Comparison of ENCODE assay signal across 8 cellular contexts in genomic region chr6:147202516-147203310, GRCh38. TPM values are rescaled to one million over a fixed set of nuclear protein-coding genes. Genes with fewer than 3 reads are reported as not detected.
DNase-seq lines count a peak whose midpoint lies in the region; ATAC-seq and TF ChIP-seq lines count a peak whose summit lies in the region.

No MANE protein-coding gene starts in this region.

- H2BK5ac ChIP-seq in mesenchymal stem cell (ENCODE audit: low read depth, low read length, poor library complexity, severe bottlenecking), result peak overlapping the region; percentile 33

- peak overlapping the region; percentile 84 for H3K4me3 ChIP-seq in endocrine pancreas (ENCODE audit: control insufficient read depth, insufficient read depth, low read length)
- peak overlapping the region; percentile 59 to 98 for H3K4me3 ChIP-seq in mesenchymal stem cell (ENCODE audit: insufficient read depth in 1 of 2, low read depth in 1 of 2, low read length in 2 of 2)

- H4K91ac ChIP-seq in mesenchymal stem cell (ENCODE audit: low read length), result no peak overlapping the region

- H2BK120ac ChIP-seq in mesenchymal stem cell (ENCODE audit: low read depth, low read length), result no peak overlapping the region

- TF ChIP-seq CTCF in GM20000 (IDR thresholded peaks at IDR 0.05; ENCODE audit: extremely low read depth, missing control alignments), result no peak

- H3K14ac ChIP-seq in mesenchymal stem cell (ENCODE audit: low read length in 2 of 2), result peak overlapping the region in 1 of 2 experiments; percentile 51

- H3K4me3 Mint-ChIP-seq in activated CD8-positive, alpha-beta memory T cell treated with anti-CD3 and anti-CD28 coated beads, Interleukin-2, amount 10 ng/mL, durations not matched to agents 7 days and 5 days, result peak overlapping the region; percentile 97

- peak overlapping the region; percentile 96 for H3K27ac Mint-ChIP-seq in activated CD8-positive, alpha-beta memory T cell treated with anti-CD3 and anti-CD28 coated beads, Interleukin-2, amount 10 ng/mL, durations not matched to agents 7 days and 5 days

- H2AFZ ChIP-seq in mesenchymal stem cell (ENCODE audit: low read depth, low read length), result peak overlapping the region; percentile 74

- H3K9me3 ChIP-seq in endocrine pancreas (ENCODE audit: control insufficient read depth, low read length), result no peaks in the 10 kb centered on the region
- no peaks in the 10 kb centered on the region for H3K9me3 ChIP-seq in mesenchymal stem cell (ENCODE audit: control insufficient read depth, low read length)

- H3K36me3 ChIP-seq in endocrine pancreas (ENCODE audit: control insufficient read depth, insufficient read depth, low read length) (no peaks in the 10 kb centered on the region), mesenchymal stem cell (ENCODE audit: control insufficient read depth in 1 of 2, insufficient read depth in 2 of 2, low read depth in 1 of 2, low read length in 2 of 2) (no peaks in the 10 kb centered on the region)

- H3K27me3 ChIP-seq in endocrine pancreas (ENCODE audit: control insufficient read depth, insufficient read depth, low read length), result no peaks in the 10 kb centered on the region
- H3K27me3 ChIP-seq in mesenchymal stem cell (ENCODE audit: control insufficient read depth in 1 of 2, insufficient read depth in 1 of 2, low read length in 2 of 2), result no peaks in the 10 kb centered on the region

- H3K27ac ChIP-seq in mesenchymal stem cell (ENCODE audit: low read length, poor library complexity, severe bottlenecking), result peak overlapping the region; percentile 92

- H3K4ac ChIP-seq in mesenchymal stem cell (ENCODE audit: low read depth in 1 of 2, low read length in 2 of 2), result peak overlapping the region in 1 of 2 experiments; percentile 78

- peaks cover 2% of the 10 kb centered on the region for H3K36me3 Mint-ChIP-seq in activated CD8-positive, alpha-beta memory T cell treated with anti-CD3 and anti-CD28 coated beads, Interleukin-2, amount 10 ng/mL, durations not matched to agents 7 days and 5 days

- CTCF ChIA-PET in activated CD8-positive, alpha-beta memory T cell treated with anti-CD3 and anti-CD28 coated beads, Interleukin-2, amount 10 ng/mL, durations not matched to agents 7 days and 5 days (lab: Charles Lee), result no interaction called here

- H3K4me1 ChIP-seq in endocrine pancreas (ENCODE audit: control insufficient read depth, insufficient read depth, low read length) (peaks cover 8% of the 10 kb centered on the region), mesenchymal stem cell (ENCODE audit: control insufficient read depth, insufficient read depth, low read depth, low read length) (peaks cover 2% of the 10 kb centered on the region)

- no peaks in the 10 kb centered on the region for H3K9me3 Mint-ChIP-seq in activated CD8-positive, alpha-beta memory T cell treated with anti-CD3 and anti-CD28 coated beads, Interleukin-2, amount 10 ng/mL, durations not matched to agents 7 days and 5 days (ENCODE audit: low read depth)

- H3K4me1 Mint-ChIP-seq in activated CD8-positive, alpha-beta memory T cell treated with anti-CD3 and anti-CD28 coated beads, Interleukin-2, amount 10 ng/mL, durations not matched to agents 7 days and 5 days, result peaks cover 32% of the 10 kb centered on the region

- H3K27me3 Mint-ChIP-seq in activated CD8-positive, alpha-beta memory T cell treated with anti-CD3 and anti-CD28 coated beads, Interleukin-2, amount 10 ng/mL, durations not matched to agents 7 days and 5 days, result no peaks in the 10 kb centered on the region

- H2BK15ac ChIP-seq in mesenchymal stem cell (ENCODE audit: low read depth, poor library complexity, severe bottlenecking), result peak overlapping the region; percentile 70

- no peak overlapping the region for H2AK5ac ChIP-seq in mesenchymal stem cell (ENCODE audit: low read length, severe bottlenecking)

- no peak overlapping the region for H4K8ac ChIP-seq in mesenchymal stem cell (ENCODE audit: low read length)

- H2BK12ac ChIP-seq in mesenchymal stem cell (ENCODE audit: low read length in 2 of 2), result peak overlapping the region in 1 of 2 experiments; percentile 73

- peak overlapping the region; percentile 86 for H3K18ac ChIP-seq in mesenchymal stem cell (ENCODE audit: low read depth in 1 of 2, low read length in 2 of 2)

- H3K9ac ChIP-seq in endocrine pancreas (ENCODE audit: control insufficient read depth, insufficient read depth, low read length) (peak overlapping the region; percentile 80), mesenchymal stem cell (ENCODE audit: low read length) (peak overlapping the region; percentile 92)

- peaks cover 1% of the 10 kb centered on the region for H3K79me1 ChIP-seq in mesenchymal stem cell (replicated peaks; ENCODE audit: low read length, poor library complexity, severe bottlenecking)

- DNase-seq in COLO829 (ENCODE audit: low spot score) (peak; percentile 89), GM20000 (ENCODE audit: low spot score) (peak; percentile 92), HT-29 (ENCODE audit: low spot score) (peak; percentile 99), NOMO-1 treated with DMSO at 0.1 percent for 48 hours (lab: John Stamatoyannopoulos, UW; ENCODE audit: unreplicated experiment) (peak; percentile 97), mesenchymal stem cell (peak; percentile 98)
- DNase-seq in activated CD8-positive, alpha-beta memory T cell treated with anti-CD3 and anti-CD28 coated beads, Interleukin-2, amount 10 ng/mL, durations not matched to agents 7 days and 5 days, result peak; percentile 90
- DNase-seq in stimulated activated CD8-positive, alpha-beta memory T cell treated with anti-CD3 and anti-CD28 coated beads, Interleukin-12 subunit alpha, Interleukin-12 subunit beta, amount 100 ng/mL, for 4 hours (ENCODE audit: low read depth), result peak; percentile 59

- ATAC-seq in activated CD8-positive, alpha-beta memory T cell treated with anti-CD3 and anti-CD28 coated beads, Interleukin-2, amount 10 ng/mL, durations not matched to agents 7 days and 5 days, result peak; percentile 84

- H3K23ac ChIP-seq in mesenchymal stem cell (ENCODE audit: low read length in 2 of 2), result peak overlapping the region in 1 of 2 experiments; percentile 26

- WGBS in mesenchymal stem cell, result under 1% methylated on average over 40 of the region's 40 CpGs

- peak overlapping the region; percentile 81 for H3K4me2 ChIP-seq in mesenchymal stem cell (ENCODE audit: low read length, poor library complexity, severe bottlenecking)

RNA-seq across cellular contexts. Expression of gene STXBP5, which starts 1.5 kb away (rescaled TPM):
- total RNA-seq in HT-29 (2014; rRNA removed; shearing (Covaris generic)), result 7.9 and 15.1 TPM in 2 replicates
- 10 to 100 TPM; 16.1 to 22.6 TPM for total RNA-seq in activated CD8-positive, alpha-beta memory T cell treated with anti-CD3 and anti-CD28 coated beads, Interleukin-2, amount 10 ng/mL, durations not matched to agents 7 days and 5 days
- polyA plus RNA-seq in mesenchymal stem cell (2013, experiment 1 of 2), result 10.6 TPM
- 10.0 TPM for polyA plus RNA-seq in mesenchymal stem cell (2013, experiment 2 of 2)

Comparison
In these comparisons a context has a peak if more than half of its experiments do, and no peak if none do; other contexts are left out.
1. Peak in every context shown above with its lines: DNase-seq, ATAC-seq, H3K4me3 ChIP-seq and H3K27ac ChIP-seq.